ENCODE assay signal across 1 cellular context in genomic region chr11:69005183-69005630, GRCh38.
TF ChIP-seq lines count a peak whose summit lies in the region.

No MANE protein-coding gene starts in this region.

TF ChIP-seq in IMR-90, 13 proteins besides CTCF, POLR2A, EP300 and RAD21:
- no peak for TF ChIP-seq MXI1 (IDR thresholded peaks at IDR 0.05; ENCODE audit: borderline replicate concordance, low read depth, low read length)
- no peak for TF ChIP-seq SMC3 (IDR thresholded peaks at IDR 0.05; ENCODE audit: low read depth, low read length)
- TF ChIP-seq BHLHE40 (IDR thresholded peaks at IDR 0.05; ENCODE audit: low read depth, low read length): no peak
- no peak for TF ChIP-seq ELK1 (IDR thresholded peaks at IDR 0.05; ENCODE audit: borderline replicate concordance, low read depth, low read length)
- TF ChIP-seq CHD1 (IDR thresholded peaks at IDR 0.05; ENCODE audit: low read depth, low read length): no peak
